ENCODE assay signal across 1 cellular context in genomic region chr17:4514206-4514605, GRCh38.
TF ChIP-seq lines count a peak whose summit lies in the region.

No MANE protein-coding gene starts in this region.

TF ChIP-seq in GM23338, 12 proteins besides CTCF, POLR2A, EP300 and RAD21 (continued from another document):
- TF ChIP-seq ZNF462 (CRISPR knock-in tag; IDR thresholded peaks at IDR 0.05) = no peak
- no peak for TF ChIP-seq EZH2 (IDR thresholded peaks at IDR 0.05; ENCODE audit: low read depth, unreplicated experiment)
- TF ChIP-seq STAT1 (IDR thresholded peaks at IDR 0.05; ENCODE audit: unreplicated experiment) = no peak
- no peak for TF ChIP-seq ZNF331 (CRISPR knock-in tag; IDR thresholded peaks at IDR 0.05; ENCODE audit: low read depth)
- no peak for TF ChIP-seq CREB1 (CRISPR knock-in tag; IDR thresholded peaks at IDR 0.05; ENCODE audit: low read depth)
- TF ChIP-seq ETS1 (IDR thresholded peaks at IDR 0.05) = no peak
- no peak for TF ChIP-seq REST (IDR thresholded peaks at IDR 0.05; ENCODE audit: unreplicated experiment)
- TF ChIP-seq JUNB (IDR thresholded peaks at IDR 0.05; ENCODE audit: unreplicated experiment) = no peak
- TF ChIP-seq EZH2phosphoT487 (IDR thresholded peaks at IDR 0.05; ENCODE audit: unreplicated experiment) = no peak
